ENCODE assay signal across 1 cellular context in the genomic region with DNA sequence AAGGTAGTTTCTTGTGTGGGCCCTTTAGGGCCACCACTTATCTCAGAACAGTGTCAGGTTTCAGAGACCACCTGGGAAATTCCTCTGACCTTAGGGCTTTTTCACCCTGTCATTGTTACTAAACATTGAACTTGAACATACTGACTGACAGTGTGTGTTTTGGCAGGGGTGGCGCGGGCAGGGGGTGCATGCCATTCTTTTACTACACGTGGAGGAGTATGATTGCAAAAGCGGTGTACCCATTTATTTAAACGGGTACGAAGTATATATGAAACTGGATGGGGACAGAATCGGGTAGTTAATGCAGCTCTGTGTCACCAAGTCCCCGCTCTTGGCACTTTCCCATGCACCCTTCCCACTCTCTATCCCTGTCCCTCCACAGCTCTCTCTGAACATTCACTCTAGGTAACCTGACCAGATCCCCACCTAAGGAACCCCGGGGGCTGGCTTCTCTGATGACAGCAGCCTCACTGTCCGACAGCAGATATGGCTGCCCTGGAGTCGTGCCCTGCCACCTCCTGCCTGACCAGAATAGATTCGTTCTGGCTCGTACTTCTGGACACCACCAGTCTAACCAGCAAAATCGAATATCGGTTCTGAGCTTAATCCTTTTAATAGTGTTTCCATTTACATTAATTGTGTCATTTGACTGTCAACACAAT.
TF ChIP-seq lines count a peak whose summit lies in the region.

No MANE protein-coding gene starts in this region.

TF ChIP-seq in WTC11, 78 proteins besides CTCF, POLR2A, EP300 and RAD21:
- TF ChIP-seq, protein P1, sequence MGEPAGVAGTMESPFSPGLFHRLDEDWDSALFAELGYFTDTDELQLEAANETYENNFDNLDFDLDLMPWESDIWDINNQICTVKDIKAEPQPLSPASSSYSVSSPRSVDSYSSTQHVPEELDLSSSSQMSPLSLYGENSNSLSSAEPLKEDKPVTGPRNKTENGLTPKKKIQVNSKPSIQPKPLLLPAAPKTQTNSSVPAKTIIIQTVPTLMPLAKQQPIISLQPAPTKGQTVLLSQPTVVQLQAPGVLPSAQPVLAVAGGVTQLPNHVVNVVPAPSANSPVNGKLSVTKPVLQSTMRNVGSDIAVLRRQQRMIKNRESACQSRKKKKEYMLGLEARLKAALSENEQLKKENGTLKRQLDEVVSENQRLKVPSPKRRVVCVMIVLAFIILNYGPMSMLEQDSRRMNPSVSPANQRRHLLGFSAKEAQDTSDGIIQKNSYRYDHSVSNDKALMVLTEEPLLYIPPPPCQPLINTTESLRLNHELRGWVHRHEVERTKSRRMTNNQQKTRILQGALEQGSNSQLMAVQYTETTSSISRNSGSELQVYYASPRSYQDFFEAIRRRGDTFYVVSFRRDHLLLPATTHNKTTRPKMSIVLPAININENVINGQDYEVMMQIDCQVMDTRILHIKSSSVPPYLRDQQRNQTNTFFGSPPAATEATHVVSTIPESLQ (CRISPR knock-in tag; IDR thresholded peaks at IDR 0.05): no peak
- no peak for TF ChIP-seq MXD4 (CRISPR knock-in tag; IDR thresholded peaks at IDR 0.05; ENCODE audit: borderline replicate concordance)
- no peak for TF ChIP-seq NR1H2 (CRISPR knock-in tag; IDR thresholded peaks at IDR 0.05)
- TF ChIP-seq JAZF1 (CRISPR knock-in tag; IDR thresholded peaks at IDR 0.05): no peak
- TF ChIP-seq, protein P2, sequence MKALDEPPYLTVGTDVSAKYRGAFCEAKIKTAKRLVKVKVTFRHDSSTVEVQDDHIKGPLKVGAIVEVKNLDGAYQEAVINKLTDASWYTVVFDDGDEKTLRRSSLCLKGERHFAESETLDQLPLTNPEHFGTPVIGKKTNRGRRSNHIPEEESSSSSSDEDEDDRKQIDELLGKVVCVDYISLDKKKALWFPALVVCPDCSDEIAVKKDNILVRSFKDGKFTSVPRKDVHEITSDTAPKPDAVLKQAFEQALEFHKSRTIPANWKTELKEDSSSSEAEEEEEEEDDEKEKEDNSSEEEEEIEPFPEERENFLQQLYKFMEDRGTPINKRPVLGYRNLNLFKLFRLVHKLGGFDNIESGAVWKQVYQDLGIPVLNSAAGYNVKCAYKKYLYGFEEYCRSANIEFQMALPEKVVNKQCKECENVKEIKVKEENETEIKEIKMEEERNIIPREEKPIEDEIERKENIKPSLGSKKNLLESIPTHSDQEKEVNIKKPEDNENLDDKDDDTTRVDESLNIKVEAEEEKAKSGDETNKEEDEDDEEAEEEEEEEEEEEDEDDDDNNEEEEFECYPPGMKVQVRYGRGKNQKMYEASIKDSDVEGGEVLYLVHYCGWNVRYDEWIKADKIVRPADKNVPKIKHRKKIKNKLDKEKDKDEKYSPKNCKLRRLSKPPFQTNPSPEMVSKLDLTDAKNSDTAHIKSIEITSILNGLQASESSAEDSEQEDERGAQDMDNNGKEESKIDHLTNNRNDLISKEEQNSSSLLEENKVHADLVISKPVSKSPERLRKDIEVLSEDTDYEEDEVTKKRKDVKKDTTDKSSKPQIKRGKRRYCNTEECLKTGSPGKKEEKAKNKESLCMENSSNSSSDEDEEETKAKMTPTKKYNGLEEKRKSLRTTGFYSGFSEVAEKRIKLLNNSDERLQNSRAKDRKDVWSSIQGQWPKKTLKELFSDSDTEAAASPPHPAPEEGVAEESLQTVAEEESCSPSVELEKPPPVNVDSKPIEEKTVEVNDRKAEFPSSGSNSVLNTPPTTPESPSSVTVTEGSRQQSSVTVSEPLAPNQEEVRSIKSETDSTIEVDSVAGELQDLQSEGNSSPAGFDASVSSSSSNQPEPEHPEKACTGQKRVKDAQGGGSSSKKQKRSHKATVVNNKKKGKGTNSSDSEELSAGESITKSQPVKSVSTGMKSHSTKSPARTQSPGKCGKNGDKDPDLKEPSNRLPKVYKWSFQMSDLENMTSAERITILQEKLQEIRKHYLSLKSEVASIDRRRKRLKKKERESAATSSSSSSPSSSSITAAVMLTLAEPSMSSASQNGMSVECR (CRISPR knock-in tag; IDR thresholded peaks at IDR 0.05; ENCODE audit: borderline replicate concordance): no peak
- TF ChIP-seq TEAD1 (CRISPR knock-in tag; IDR thresholded peaks at IDR 0.05): no peak
- no peak for TF ChIP-seq ZNF416 (CRISPR knock-in tag; IDR thresholded peaks at IDR 0.05)
- TF ChIP-seq, protein P3, sequence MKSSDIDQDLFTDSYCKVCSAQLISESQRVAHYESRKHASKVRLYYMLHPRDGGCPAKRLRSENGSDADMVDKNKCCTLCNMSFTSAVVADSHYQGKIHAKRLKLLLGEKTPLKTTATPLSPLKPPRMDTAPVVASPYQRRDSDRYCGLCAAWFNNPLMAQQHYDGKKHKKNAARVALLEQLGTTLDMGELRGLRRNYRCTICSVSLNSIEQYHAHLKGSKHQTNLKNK (CRISPR knock-in tag; IDR thresholded peaks at IDR 0.05): no peak
